Comparison of ENCODE assay signal across 20 cellular contexts in genomic region chr13:27139565-27139964, GRCh38. TPM values are rescaled to one million over a fixed set of nuclear protein-coding genes. Genes with fewer than 3 reads are reported as not detected.
DNase-seq lines count a peak whose midpoint lies in the region; ATAC-seq, FAIRE-seq and TF ChIP-seq lines count a peak whose summit lies in the region.
"Had no signal": no experiment of that assay in that cellular context is flagged by ENCODE, and none has a peak within 500 bp of the region (broad histone marks: within the 10 kb centered on the region; RNA-seq: fewer than 3 reads in every experiment).

No MANE protein-coding gene starts in this region.

- H3K9me1 ChIP-seq in keratinocyte (ENCODE audit: control insufficient read depth, extremely low read depth, insufficient read depth, low read length), result no peaks in the 10 kb centered on the region

- H3K27ac Mint-ChIP-seq in activated T-helper 17 cell treated with anti-CD3 and anti-CD28 coated beads, Interleukin-2, amount 50 U/mL, for 72 hours, result peak overlapping the region; percentile 83
- H3K27ac Mint-ChIP-seq: CD14-positive monocyte; CD4-positive, alpha-beta memory T cell; HFFc6 had no signal

- H3K79me2 ChIP-seq in keratinocyte (ENCODE audit: control insufficient read depth, insufficient read depth, low read length), result peaks cover 74% of the 10 kb centered on the region

- H3K27me3 ChIP-seq in keratinocyte (ENCODE audit: control insufficient read depth, extremely low read depth, insufficient read depth, low read length) (no peaks in the 10 kb centered on the region), prostate gland (replicated peaks; ENCODE audit: insufficient read depth) (no peaks in the 10 kb centered on the region)
- H3K27me3 ChIP-seq: BLaER1 had no signal

- TF ChIP-seq POLR2A in prostate gland (IDR thresholded peaks at IDR 0.05), result no peak

- intact Hi-C loops in prostate gland (cut with DNase I), result no loop called here

- no peak overlapping the region for H3K4me3 Mint-ChIP-seq in activated T-helper 17 cell treated with anti-CD3 and anti-CD28 coated beads, Interleukin-2, amount 50 U/mL, for 72 hours
- H3K4me3 Mint-ChIP-seq: CD14-positive monocyte; CD4-positive, alpha-beta memory T cell; HFFc6 had no signal

- no peaks in the 10 kb centered on the region for H4K20me1 ChIP-seq in keratinocyte (ENCODE audit: control insufficient read depth, extremely low read depth, insufficient read depth, low read length)

- WGBS in prostate gland, result 93% methylated on average over 2 of the region's 2 CpGs

- H3K27ac ChIP-seq in epithelial cell of prostate (peak overlapping the region; percentile 44), keratinocyte (ENCODE audit: control insufficient read depth, insufficient read depth, low read length) (peak overlapping the region; percentile 44), prostate gland (no peak overlapping the region)
- H3K27ac ChIP-seq: BLaER1 had no signal

- H3K36me3 Mint-ChIP-seq in activated T-helper 17 cell treated with anti-CD3 and anti-CD28 coated beads, Interleukin-2, amount 50 U/mL, for 72 hours (ENCODE audit: low read depth), result peaks cover 45% of the 10 kb centered on the region

- peaks cover 22% of the 10 kb centered on the region for H3K4me1 Mint-ChIP-seq in activated T-helper 17 cell treated with anti-CD3 and anti-CD28 coated beads, Interleukin-2, amount 50 U/mL, for 72 hours

- H3K27me3 Mint-ChIP-seq in activated T-helper 17 cell treated with anti-CD3 and anti-CD28 coated beads, Interleukin-2, amount 50 U/mL, for 72 hours, result no peaks in the 10 kb centered on the region
- H3K27me3 Mint-ChIP-seq: CD4-positive, alpha-beta memory T cell had no signal

- peak overlapping the region; percentile 66 for H3K4me2 ChIP-seq in keratinocyte (ENCODE audit: control insufficient read depth, extremely low read depth, insufficient read depth, low read depth, low read length)
- H3K4me2 ChIP-seq: BLaER1 had no signal

- H3K4me1 ChIP-seq in keratinocyte (ENCODE audit: control insufficient read depth, extremely low read depth, insufficient read depth, low read length) (peaks cover 19% of the 10 kb centered on the region), prostate gland (replicated peaks) (no peaks in the 10 kb centered on the region)

- no peak for TF ChIP-seq CTCF in keratinocyte (optimal IDR thresholded peaks at IDR 0.05 in 1 of 3, IDR thresholded peaks at IDR 0.05 in 1 of 3, conservative IDR thresholded peaks at IDR 0.05 in 1 of 3; ENCODE audit: extremely low read depth in 1 of 3, insufficient read depth in 2 of 3, low read length in 3 of 3)
- TF ChIP-seq CTCF in prostate gland (IDR thresholded peaks at IDR 0.05), result no peak

- H3K9me3 ChIP-seq in keratinocyte (ENCODE audit: control insufficient read depth, low read depth, low read length) (no peaks in the 10 kb centered on the region), prostate gland (no peaks in the 10 kb centered on the region)

- peak overlapping the region; percentile 19 for H3K9ac ChIP-seq in keratinocyte (ENCODE audit: control insufficient read depth, extremely low read depth, insufficient read depth, low read length)
- H3K9ac ChIP-seq: BLaER1 had no signal

- DNase-seq in HPDE6-E6E7 (ENCODE audit: extremely low spot score) (peak; percentile 3), epithelial cell of prostate (ENCODE audit: low read depth, low spot score) (peak; percentile 67), keratinocyte (ENCODE audit: low read depth, low spot score) (peak; percentile 21), SK-N-DZ (ENCODE audit: low spot score) (no peak), HUDEP-2 (lab: John Stamatoyannopoulos, UW; ENCODE audit: unreplicated experiment in 76 of 76) (no peak), prostate gland (ENCODE audit: low spot score) (no peak)
- no peak for DNase-seq in stimulated activated CD4-positive, alpha-beta T cell treated with anti-CD3 and anti-CD28 coated beads, Interleukin-4, amount 100 ng/mL, for 24 hours
- DNase-seq: 8988T; CD4-positive, alpha-beta memory T cell; DMS53; DND-41; EL; GOT3; H7; HFFc6 had no signal

- H3K4me3 ChIP-seq in keratinocyte (ENCODE audit: control insufficient read depth in 2 of 3, extremely low read depth in 1 of 3, insufficient read depth in 2 of 3, low read depth in 1 of 3, low read length in 3 of 3) (peak overlapping the region in 1 of 3 experiments; percentile 12), prostate gland (no peak overlapping the region)
- H3K4me3 ChIP-seq: BLaER1, GM12878 had no signal

- H3K36me3 ChIP-seq in keratinocyte (ENCODE audit: control insufficient read depth in 2 of 2, extremely low read depth in 1 of 2, insufficient read depth in 2 of 2, low read length in 2 of 2) (no peaks in the 10 kb centered on the region), prostate gland (no peaks in the 10 kb centered on the region)

- dilution Hi-C loops in keratinocyte (cut with MboI; ENCODE audit: extremely low pct_ligation_motif_present, low sequenced_read_pairs), result no loop called here

- no peak overlapping the region for H2AFZ ChIP-seq in keratinocyte (ENCODE audit: control insufficient read depth, low read length)

- FAIRE-seq in keratinocyte (lab: Jason Lieb, UNC), result no peak
- FAIRE-seq: GM12878 had no signal

- ATAC-seq in activated T-helper 17 cell treated with anti-CD3 and anti-CD28 coated beads, Interleukin-2, amount 50 U/mL, for 72 hours (replicated peaks), result no peak
- ATAC-seq: GM12878, HCT116 had no signal

- H3K9me3 Mint-ChIP-seq in activated T-helper 17 cell treated with anti-CD3 and anti-CD28 coated beads, Interleukin-2, amount 50 U/mL, for 72 hours, result no peaks in the 10 kb centered on the region

RNA-seq across cellular contexts. Expression of gene USP12, which starts 32.0 kb away (rescaled TPM):
- 10 to 100 TPM; 65.6 to 77.2 TPM for total RNA-seq in activated T-helper 17 cell treated with anti-CD3 and anti-CD28 coated beads, Interleukin-2, amount 50 U/mL, for 72 hours
- polyA plus RNA-seq in keratinocyte, result 9.7 to 20.7 TPM (median 11.2 TPM) in 3 replicates
- 11.4 TPM for polyA plus RNA-seq in keratinocyte (2011; ENCODE audit: low read depth)
- 9.4 and 19.0 TPM in 2 replicates for polyA plus RNA-seq in keratinocyte (2011; cell fraction: cytosol; rRNA removed)
- polyA plus RNA-seq in keratinocyte (2011; cell fraction: nucleus; rRNA removed), result 9.1 and 11.4 TPM in 2 replicates
- 12.9 and 19.2 TPM in 2 replicates for polyA plus RNA-seq in keratinocyte (2012; ENCODE audit: low replicate concordance)
- polyA minus RNA-seq in keratinocyte, result 2.1 to 19.8 TPM (median 9.6 TPM) in 3 replicates
- polyA minus RNA-seq in keratinocyte (2011; cell fraction: cytosol; rRNA and poly(A)+ RNA removed), result 9.2 TPM
- polyA minus RNA-seq in keratinocyte (2011; cell fraction: nucleus; rRNA and poly(A)+ RNA removed), result 8.4 and 16.5 TPM in 2 replicates
- 9.9 and 11.5 TPM in 2 replicates for polyA plus RNA-seq in SK-N-DZ (2014; cell fraction: cytosol; rRNA removed)
- polyA plus RNA-seq in SK-N-DZ (2014; cell fraction: nucleus; rRNA removed), result 9.3 and 10.7 TPM in 2 replicates
- 10 to 100 TPM; 11.3 to 21.5 TPM for total RNA-seq in prostate gland

Comparison
In these comparisons a context has a peak if more than half of its experiments do, and no peak if none do; other contexts are left out.
1. DNase-seq: peak in HPDE6-E6E7 (single experiment), epithelial cell of prostate (single experiment) and keratinocyte (single experiment); none in SK-N-DZ (single experiment), HUDEP-2 (0 of 76), stimulated activated CD4-positive, alpha-beta T cell treated with anti-CD3 and anti-CD28 coated beads, Interleukin-4, amount 100 ng/mL, for 24 hours (single experiment) and prostate gland (single experiment).
2. H3K27ac ChIP-seq: peak in epithelial cell of prostate (single experiment) and keratinocyte (single experiment); none in prostate gland (0 of 2).